1 cellular context compared by ENCODE assay signal in genomic region chr10:103455235-103455634, GRCh38.
TF ChIP-seq lines count a peak whose summit lies in the region.

No MANE protein-coding gene starts in this region.

TF ChIP-seq in K562, 482 proteins besides CTCF, POLR2A, EP300 and RAD21:
- TF ChIP-seq, protein P1, sequence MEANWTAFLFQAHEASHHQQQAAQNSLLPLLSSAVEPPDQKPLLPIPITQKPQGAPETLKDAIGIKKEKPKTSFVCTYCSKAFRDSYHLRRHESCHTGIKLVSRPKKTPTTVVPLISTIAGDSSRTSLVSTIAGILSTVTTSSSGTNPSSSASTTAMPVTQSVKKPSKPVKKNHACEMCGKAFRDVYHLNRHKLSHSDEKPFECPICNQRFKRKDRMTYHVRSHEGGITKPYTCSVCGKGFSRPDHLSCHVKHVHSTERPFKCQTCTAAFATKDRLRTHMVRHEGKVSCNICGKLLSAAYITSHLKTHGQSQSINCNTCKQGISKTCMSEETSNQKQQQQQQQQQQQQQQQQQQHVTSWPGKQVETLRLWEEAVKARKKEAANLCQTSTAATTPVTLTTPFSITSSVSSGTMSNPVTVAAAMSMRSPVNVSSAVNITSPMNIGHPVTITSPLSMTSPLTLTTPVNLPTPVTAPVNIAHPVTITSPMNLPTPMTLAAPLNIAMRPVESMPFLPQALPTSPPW (CRISPR knock-in tag; IDR thresholded peaks at IDR 0.05), result no peak
- TF ChIP-seq ZNF780A (CRISPR knock-in tag; IDR thresholded peaks at IDR 0.05), result no peak
- 0 out of 2 replicates have a peak, but pooled peaks have one; percentile 22 for TF ChIP-seq POLR2G (IDR thresholded peaks at IDR 0.05; ENCODE audit: low read depth, low read length)
